8 cellular contexts compared by ENCODE assay signal in the genomic region with DNA sequence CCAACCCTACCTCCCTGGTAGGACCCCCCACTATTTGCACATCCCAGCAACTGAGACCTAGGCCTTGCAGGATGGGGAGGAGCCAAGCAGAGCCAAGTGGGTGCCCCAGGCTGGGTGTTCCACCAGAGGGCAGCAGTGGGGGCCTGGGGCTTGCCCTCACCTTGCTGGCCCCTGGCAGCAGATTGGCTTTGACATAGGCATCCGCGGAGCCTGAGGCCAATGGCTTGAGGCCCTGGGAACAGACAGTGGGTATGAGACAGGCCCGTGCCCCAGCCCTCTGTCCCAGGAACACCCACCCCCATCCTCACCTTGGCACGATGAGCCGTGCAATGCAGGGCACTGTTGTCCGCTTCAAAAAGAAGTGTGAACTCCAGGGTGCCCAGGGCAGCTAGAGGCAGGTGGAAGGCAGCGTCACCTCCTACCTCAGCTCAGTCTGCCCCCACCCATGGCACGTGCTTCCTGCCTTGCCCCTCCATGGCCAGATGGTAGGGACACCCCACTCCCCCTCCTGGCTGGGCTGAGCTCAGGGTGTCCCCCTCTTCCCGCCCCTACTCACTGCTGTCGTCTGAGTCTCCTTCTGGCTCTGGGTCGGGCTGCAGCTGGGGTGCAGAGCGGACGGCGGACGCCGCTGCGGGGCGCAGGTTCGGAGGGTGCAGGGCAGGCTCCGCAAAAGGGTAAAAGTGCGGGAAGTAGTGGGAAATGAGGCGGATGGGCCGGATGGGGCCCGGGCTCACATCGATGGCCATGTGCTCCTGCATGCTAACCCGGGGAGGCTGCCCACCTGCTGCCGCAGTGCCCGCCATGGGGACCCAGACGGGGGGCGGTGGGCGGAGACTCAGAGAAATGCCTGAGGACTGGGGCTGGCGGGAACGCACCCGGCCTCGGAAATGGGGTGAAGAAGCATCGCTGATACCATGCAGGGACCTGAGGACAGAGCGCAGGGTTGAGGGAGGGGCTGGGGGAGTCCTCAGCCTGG. TPM values are rescaled to one million over a fixed set of nuclear protein-coding genes. Genes with fewer than 3 reads are reported as not detected.
DNase-seq lines count a peak whose midpoint lies in the region; ATAC-seq and TF ChIP-seq lines count a peak whose summit lies in the region.

No MANE protein-coding gene starts in this region.

- no peaks in the 10 kb centered on the region for H3K9me3 Mint-ChIP-seq in immature natural killer cell

- H3K27ac ChIP-seq in AG04450 (ENCODE audit: low read depth, low read length) (no peak overlapping the region), Panc1 (ENCODE audit: low read length) (no peak overlapping the region)

- ATAC-seq in Panc1: peak; percentile 74
- no peak for ATAC-seq in HG03571 (IDR thresholded peaks at IDR 0.05; ENCODE audit: unreplicated experiment)

- H3K27ac Mint-ChIP-seq in immature natural killer cell: peak overlapping the region; percentile 97 to 99 (median 98)

- H3K4me3 ChIP-seq in AG04450 (ENCODE audit: low read depth, low read length): no peak overlapping the region
- no peak overlapping the region for H3K4me3 ChIP-seq in Panc1 (ENCODE audit: low read depth in 2 of 2, low read length in 2 of 2)

- H3K4me3 Mint-ChIP-seq in immature natural killer cell: peak overlapping the region; percentile 64 to 86 (median 73)

- intact Hi-C loops in Panc1 (cut with micrococcal nuclease; ENCODE audit: unreplicated experiment): no loop called here

- H3K36me3 ChIP-seq in Panc1 (ENCODE audit: control insufficient read depth, insufficient read depth, low read length): no peaks in the 10 kb centered on the region

- in situ Hi-C loops in GM13977 (cut with MboI; ENCODE audit: low pct_unique_long_range_greater_than_20kb, low sequenced_read_pairs, unreplicated experiment): no loop called here
- in situ Hi-C loops in Panc1 (cut with HindIII; ENCODE audit: low pct_unique_long_range_greater_than_20kb, low sequenced_read_pairs): no loop called here

- H3K9me3 ChIP-seq in AG04450 (ENCODE audit: control insufficient read depth, insufficient read depth, low read length) (no peaks in the 10 kb centered on the region; the same call in 1 of the 2 replicates), Panc1 (ENCODE audit: control insufficient read depth, insufficient read depth, low read depth, low read length) (no peaks in the 10 kb centered on the region)

- POLR2A ChIA-PET in AG04450 (lab: Yijun Ruan, JAX): no interaction called here
- POLR2A ChIA-PET in Panc1 (lab: Charles Lee): no interaction called here

- DNase-seq in AG04450 (ENCODE audit: low read depth, low spot score) (no peak), GM13977 (ENCODE audit: low spot score) (peak; percentile 57), Panc1 (ENCODE audit: low read depth, low spot score) (no peak), immature natural killer cell (peak; percentile 59 to 65 (median 64)), kidney glomerular epithelial cell (lab: John Stamatoyannopoulos, UW) (no peak)
- DNase-seq in activated naive CD4-positive, alpha-beta T cell treated with anti-CD3 and anti-CD28 coated beads, Interleukin-2, amount 50 U/mL, for 16 hours: peak; percentile 73
- DNase-seq in stimulated activated naive CD4-positive, alpha-beta T cell treated with Interleukin-2 at 50 U/mL for 16 hours (lab: John Stamatoyannopoulos, UW): peak; percentile 43

- H3K27me3 ChIP-seq in AG04450 (ENCODE audit: control insufficient read depth, insufficient read depth, low read length): peaks cover 25% of the 10 kb centered on the region
- H3K27me3 ChIP-seq in Panc1 (ENCODE audit: control insufficient read depth, insufficient read depth, low read length): no peaks in the 10 kb centered on the region

- TF ChIP-seq CTCF in AG04450 (IDR thresholded peaks at IDR 0.05; ENCODE audit: low read depth, low read length) (peak; percentile 57), GM13977 (IDR thresholded peaks at IDR 0.05; ENCODE audit: extremely low read depth, insufficient read depth, missing control alignments) (peak; percentile 61), Panc1 (IDR thresholded peaks at IDR 0.05) (peak; percentile 89)

- H3K4me1 ChIP-seq in Panc1 (ENCODE audit: control insufficient read depth, insufficient read depth, low read length): peaks cover 11% of the 10 kb centered on the region

- no TSS peak for BruUV-seq in Panc1 (replicated peaks; lab: Mats Ljungman, UMichigan)

- CTCF ChIA-PET in AG04450 (lab: Charles Lee) (interaction anchor here (6.6 kb wide), 1 partner anchor 14 kb away, joined by 44 read pairs; a partner anchor contains a TSS), Panc1 (lab: Charles Lee) (interaction anchor here (1.8 kb wide), 1 partner anchor 10 kb away, joined by 11 read pairs; no protein-coding TSS in a partner anchor)

- H3K4me1 Mint-ChIP-seq in immature natural killer cell: peaks cover 42 to 44% of the 10 kb centered on the region in 2 donors

- peaks cover 11 to 17% (median 12%) of the 10 kb centered on the region in 3 donors for H3K27me3 Mint-ChIP-seq in immature natural killer cell (ENCODE audit: low read depth in 3 of 3)

- peaks cover 0 to 8% (median 0%) of the 10 kb centered on the region in 3 donors for H3K36me3 Mint-ChIP-seq in immature natural killer cell

RNA-seq across cellular contexts. Expression of a gene that starts 9.0 kb away (rescaled TPM):
- polyA plus RNA-seq in AG04450 (2011; rRNA removed) (79.5 and 89.9 TPM in 2 replicates), immature natural killer cell (100 to 1,000 TPM; 173 to 261 (median 195) TPM)
- 61.8 and 69.0 TPM in 2 replicates for polyA minus RNA-seq in AG04450 (2011; rRNA and poly(A)+ RNA removed)
- total RNA-seq in Panc1 (2021; ENCODE audit: unreplicated experiment): 281 TPM
- polyA plus RNA-seq in Panc1 (2012; ENCODE audit: insufficient read length): 441 TPM

RNA-seq across cellular contexts. Expression of a gene that starts 14.0 kb away (rescaled TPM):
- 0.40 and 0.84 TPM in 2 replicates for polyA plus RNA-seq in AG04450 (2011; rRNA removed)
- polyA minus RNA-seq in AG04450 (2011; rRNA and poly(A)+ RNA removed): 0.56 and 0.69 TPM in 2 replicates
- 13.2 TPM for total RNA-seq in Panc1 (2021; ENCODE audit: unreplicated experiment)
- 13.7 TPM for polyA plus RNA-seq in Panc1 (2012; ENCODE audit: insufficient read length)
- polyA plus RNA-seq in immature natural killer cell: 10 to 100 TPM; 10.1 to 13.4 (median 12.3) TPM

RNA-seq across cellular contexts. Expression of a gene that starts 23.8 kb away (rescaled TPM):
- polyA plus RNA-seq in AG04450 (2011; rRNA removed): not detected in 2 replicates
- polyA minus RNA-seq in AG04450 (2011; rRNA and poly(A)+ RNA removed): not detected in 2 replicates
- not detected for total RNA-seq in Panc1 (2021; ENCODE audit: unreplicated experiment)
- not detected for polyA plus RNA-seq in Panc1 (2012; ENCODE audit: insufficient read length)
- not detected for polyA plus RNA-seq in immature natural killer cell

RNA-seq across cellular contexts. Expression of a gene that starts 32.1 kb away (rescaled TPM):
- polyA plus RNA-seq in AG04450 (2011; rRNA removed): 716 and 965 TPM in 2 replicates
- polyA minus RNA-seq in AG04450 (2011; rRNA and poly(A)+ RNA removed): 518 and 668 TPM in 2 replicates
- 570 TPM for total RNA-seq in Panc1 (2021; ENCODE audit: unreplicated experiment)
- polyA plus RNA-seq in Panc1 (2012; ENCODE audit: insufficient read length): 961 TPM
- 1,000 to 10,000 TPM in 1 of 3 donors, 100 to 1,000 TPM in 2; 898 to 1,247 (median 930) TPM for polyA plus RNA-seq in immature natural killer cell

RNA-seq across cellular contexts. Expression of a gene that starts 34.8 kb away (rescaled TPM):
- polyA plus RNA-seq in AG04450 (2011; rRNA removed) (not detected in 2 replicates), immature natural killer cell (under 1 TPM in 2 of 3 donors, not detected in 1; 0.41 to 0.98 TPM)
- not detected in 2 replicates for polyA minus RNA-seq in AG04450 (2011; rRNA and poly(A)+ RNA removed)
- total RNA-seq in Panc1 (2021; ENCODE audit: unreplicated experiment): 0.26 TPM
- polyA plus RNA-seq in Panc1 (2012; ENCODE audit: insufficient read length): 0.40 TPM

Comparison
In these comparisons a context has a peak if more than half of its experiments do, and no peak if none do; other contexts are left out.
1. DNase-seq: peak in GM13977 (single experiment), activated naive CD4-positive, alpha-beta T cell treated with anti-CD3 and anti-CD28 coated beads, Interleukin-2, amount 50 U/mL, for 16 hours (single experiment), immature natural killer cell (3 of 3) and stimulated activated naive CD4-positive, alpha-beta T cell treated with Interleukin-2 at 50 U/mL for 16 hours (single experiment); none in AG04450 (single experiment), Panc1 (single experiment) and kidney glomerular epithelial cell (single experiment).
2. Peak in every context shown above with its lines, with median percentiles within 50 percentile points of each other: CTCF ChIP-seq.